ENCODE assay signal across 18 cellular contexts in genomic region chr7:91168766-91169518, GRCh38.
DNase-seq lines count a peak whose midpoint lies in the region; ATAC-seq, FAIRE-seq and TF ChIP-seq lines count a peak whose summit lies in the region.
"Had no signal": no experiment of that assay in that cellular context is flagged by ENCODE, and none has a peak within 500 bp of the region (broad histone marks: within the 10 kb centered on the region; RNA-seq: fewer than 3 reads in every experiment).

No MANE protein-coding gene starts in this region.

- CTCF ChIA-PET in SK-N-SH (lab: Yijun Ruan, JAX): interaction anchor here (0.8 kb wide), 1 partner anchor 12 kb away, joined by 3 read pairs; no protein-coding TSS in a partner anchor
- CTCF ChIA-PET in RWPE1 (lab: Yijun Ruan, JAX): interaction anchor here (0.6 kb wide), 1 partner anchor 321 kb away, joined by 3 read pairs; no protein-coding TSS in a partner anchor

- peak; percentile 59 for DNase-seq in SK-N-SH
- DNase-seq in amniotic epithelial cell (ENCODE audit: low read depth): peak; percentile 29
- DNase-seq in keratinocyte (ENCODE audit: low read depth, low spot score): no peak
- DNase-seq in type B pancreatic cell (ENCODE audit: extremely low spot score, unreplicated experiment): no peak
- DNase-seq in NCI-H2107 (lab: John Stamatoyannopoulos, UW): no peak
- no peak for DNase-seq in RWPE1 (ENCODE audit: low spot score)
- DNase-seq: activated CD4-positive, alpha-beta T cell treated with anti-CD3 and anti-CD28 coated beads, Interleukin-2, amount 10 ng/mL, durations not matched to agents 24 days and 14 days; activated T-cell treated with anti-CD3 and anti-CD28 coated beads for 4 hours; head of caudate nucleus; kidney; NCI-H446; stomach; uterus had no signal

- H3K27ac ChIP-seq in SK-N-SH (ENCODE audit: low read depth in 2 of 2, low read length in 1 of 2): peak overlapping the region in 1 of 2 experiments; percentile 80; a peak in 2 of 4 replicates
- H3K27ac ChIP-seq in keratinocyte (ENCODE audit: control insufficient read depth, insufficient read depth, low read length): no peak overlapping the region
- H3K27ac ChIP-seq in RWPE1: no peak overlapping the region
- H3K27ac ChIP-seq: parathyroid adenoma, SJSA1, stomach, uterus had no signal

- H3K4me1 Mint-ChIP-seq in type B pancreatic cell (ENCODE audit: unreplicated experiment): peaks cover 20% of the 10 kb centered on the region
- H3K4me1 Mint-ChIP-seq: activated CD4-positive, alpha-beta T cell treated with anti-CD3 and anti-CD28 coated beads, Interleukin-2, amount 10 ng/mL, durations not matched to agents 24 days and 14 days had no signal

- H3K36me3 Mint-ChIP-seq in type B pancreatic cell: no peaks in the 10 kb centered on the region
- H3K36me3 Mint-ChIP-seq: activated naive CD4-positive, alpha-beta T cell treated with anti-CD3 and anti-CD28 coated beads, Interleukin-2, amount 50 U/mL, for 72 hours had no signal

- H3K4me1 ChIP-seq in SK-N-SH (ENCODE audit: control insufficient read depth in 1 of 2, insufficient read depth in 2 of 2, low read depth in 1 of 2, low read length in 1 of 2): peaks cover 18 to 27% of the 10 kb centered on the region in 2 experiments
- H3K4me1 ChIP-seq in keratinocyte (ENCODE audit: control insufficient read depth, extremely low read depth, insufficient read depth, low read length): peaks cover 8% of the 10 kb centered on the region
- H3K4me1 ChIP-seq: parathyroid adenoma, uterus had no signal

- TF ChIP-seq CTCF in SK-N-SH (IDR thresholded peaks at IDR 0.05) (no peak), keratinocyte (optimal IDR thresholded peaks at IDR 0.05 in 1 of 3, IDR thresholded peaks at IDR 0.05 in 1 of 3, conservative IDR thresholded peaks at IDR 0.05 in 1 of 3; ENCODE audit: extremely low read depth in 1 of 3, insufficient read depth in 2 of 3, low read length in 3 of 3) (no peak), type B pancreatic cell (conservative IDR thresholded peaks at IDR 0.05) (no peak), RWPE1 (conservative IDR thresholded peaks at IDR 0.05; ENCODE audit: low read depth) (no peak)

- WGBS in SK-N-SH (ENCODE audit: low lambda C conversion rate): 73% methylated on average over 10 of the region's 10 CpGs

- no peaks in the 10 kb centered on the region for H3K9me2 ChIP-seq in SK-N-SH

- H3K79me2 ChIP-seq in SK-N-SH (ENCODE audit: insufficient read depth): no peaks in the 10 kb centered on the region
- H3K79me2 ChIP-seq in keratinocyte (ENCODE audit: control insufficient read depth, insufficient read depth, low read length): no peaks in the 10 kb centered on the region
- H3K79me2 ChIP-seq: parathyroid adenoma had no signal

- TF ChIP-seq RAD21 in SK-N-SH (IDR thresholded peaks at IDR 0.05; ENCODE audit: low read length): peak; percentile 15; the same call in 1 of the 2 replicates

- H2AFZ ChIP-seq in SK-N-SH (ENCODE audit: low read depth) (no peak overlapping the region), keratinocyte (ENCODE audit: control insufficient read depth, low read length) (no peak overlapping the region)
- H2AFZ ChIP-seq: parathyroid adenoma had no signal

- H3K9ac ChIP-seq in SK-N-SH: no peak overlapping the region
- no peak overlapping the region for H3K9ac ChIP-seq in keratinocyte (ENCODE audit: control insufficient read depth, extremely low read depth, insufficient read depth, low read length)
- H3K9ac ChIP-seq: parathyroid adenoma had no signal

- peaks cover 20% of the 10 kb centered on the region for H3F3A ChIP-seq in SK-N-SH (replicated peaks; ENCODE audit: insufficient read depth)

- H4K20me1 ChIP-seq in SK-N-SH (ENCODE audit: insufficient read depth) (no peaks in the 10 kb centered on the region), keratinocyte (ENCODE audit: control insufficient read depth, extremely low read depth, insufficient read depth, low read length) (no peaks in the 10 kb centered on the region)

- no peaks in the 10 kb centered on the region for H3K36me3 ChIP-seq in SK-N-SH (replicated peaks in 1 of 2; ENCODE audit: control insufficient read depth in 1 of 2, insufficient read depth in 2 of 2, low read length in 1 of 2)
- H3K36me3 ChIP-seq in keratinocyte (ENCODE audit: control insufficient read depth in 2 of 2, extremely low read depth in 1 of 2, insufficient read depth in 2 of 2, low read length in 2 of 2): no peaks in the 10 kb centered on the region
- H3K36me3 ChIP-seq: SJSA1, stomach, uterus had no signal

- H3K9me3 ChIP-seq in SK-N-SH (no peaks in the 10 kb centered on the region), keratinocyte (ENCODE audit: control insufficient read depth, low read depth, low read length) (no peaks in the 10 kb centered on the region)
- H3K9me3 ChIP-seq: SJSA1, stomach, uterus had no signal

- ATAC-seq in SK-N-SH treated with all-trans-retinoic acid at 6 μM for 48 hours: no peak
- no peak for ATAC-seq in HG03175 (IDR thresholded peaks at IDR 0.05; ENCODE audit: unreplicated experiment)
- ATAC-seq: activated naive CD4-positive, alpha-beta T cell treated with anti-CD3 and anti-CD28 coated beads, Interleukin-2, amount 50 U/mL, for 72 hours had no signal

- H3K27me3 Mint-ChIP-seq in type B pancreatic cell: no peaks in the 10 kb centered on the region
- H3K27me3 Mint-ChIP-seq: activated CD4-positive, alpha-beta T cell treated with anti-CD3 and anti-CD28 coated beads, Interleukin-2, amount 10 ng/mL, durations not matched to agents 24 days and 14 days had no signal

- H3K4me3 Mint-ChIP-seq in type B pancreatic cell: peak overlapping the region; percentile 19
- H3K4me3 Mint-ChIP-seq: activated CD4-positive, alpha-beta T cell treated with anti-CD3 and anti-CD28 coated beads, Interleukin-2, amount 10 ng/mL, durations not matched to agents 24 days and 14 days had no signal

- TF ChIP-seq EP300 in SK-N-SH (IDR thresholded peaks at IDR 0.05; ENCODE audit: borderline replicate concordance in 1 of 2, low read depth in 1 of 2, low read length in 1 of 2): no peak

- H3K4me3 ChIP-seq in SK-N-SH (ENCODE audit: low read depth in 2 of 2, low read length in 1 of 2) (no peak overlapping the region), keratinocyte (ENCODE audit: control insufficient read depth in 2 of 3, extremely low read depth in 1 of 3, insufficient read depth in 2 of 3, low read depth in 1 of 3, low read length in 3 of 3) (no peak overlapping the region)
- H3K4me3 ChIP-seq: SJSA1, stomach, uterus had no signal

- no peak overlapping the region for H3K4me2 ChIP-seq in SK-N-SH
- no peak overlapping the region for H3K4me2 ChIP-seq in keratinocyte (ENCODE audit: control insufficient read depth, extremely low read depth, insufficient read depth, low read depth, low read length)

- dilution Hi-C loops in keratinocyte (cut with MboI; ENCODE audit: extremely low pct_ligation_motif_present, low sequenced_read_pairs): no loop called here

- H3K27me3 ChIP-seq in SK-N-SH (ENCODE audit: insufficient read depth): no peaks in the 10 kb centered on the region
- H3K27me3 ChIP-seq in keratinocyte (ENCODE audit: control insufficient read depth, extremely low read depth, insufficient read depth, low read length): no peaks in the 10 kb centered on the region
- H3K27me3 ChIP-seq: SJSA1, stomach, uterus had no signal

- H3K27ac Mint-ChIP-seq in type B pancreatic cell: peak overlapping the region; percentile 37
- H3K27ac Mint-ChIP-seq: activated CD4-positive, alpha-beta T cell treated with anti-CD3 and anti-CD28 coated beads, Interleukin-2, amount 10 ng/mL, durations not matched to agents 24 days and 14 days; activated naive CD4-positive, alpha-beta T cell treated with anti-CD3 and anti-CD28 coated beads, Interleukin-2, amount 50 U/mL, for 72 hours had no signal

- FAIRE-seq in keratinocyte (lab: Jason Lieb, UNC): peak; percentile 5
- FAIRE-seq: kidney had no signal

- no peaks in the 10 kb centered on the region for H3K9me3 Mint-ChIP-seq in type B pancreatic cell
- H3K9me3 Mint-ChIP-seq: activated CD4-positive, alpha-beta T cell treated with anti-CD3 and anti-CD28 coated beads, Interleukin-2, amount 10 ng/mL, durations not matched to agents 24 days and 14 days; activated naive CD4-positive, alpha-beta T cell treated with anti-CD3 and anti-CD28 coated beads, Interleukin-2, amount 50 U/mL, for 72 hours had no signal

- no peaks in the 10 kb centered on the region for H3K9me1 ChIP-seq in keratinocyte (ENCODE audit: control insufficient read depth, extremely low read depth, insufficient read depth, low read length)

- POLR2A ChIA-PET in SK-N-SH (lab: Yijun Ruan, JAX): interaction anchor here (0.9 kb wide), 1 partner anchor 20 kb away, joined by 3 read pairs; no protein-coding TSS in a partner anchor
- POLR2A ChIA-PET in RWPE1 (lab: Yijun Ruan, JAX; ENCODE audit: low non-redundant PET): no interaction called here

TF ChIP-seq in SK-N-SH, 30 proteins besides CTCF, POLR2A, EP300 and RAD21 (continues in another document):
- TF ChIP-seq RFX5 (IDR thresholded peaks at IDR 0.05; ENCODE audit: low read length) (no peak), MAX (IDR thresholded peaks at IDR 0.05; ENCODE audit: low read depth) (no peak)

TF ChIP-seq in SK-N-SH treated with all-trans-retinoic acid at 6 μM for 48 hours, 23 proteins besides CTCF, POLR2A, EP300 and RAD21:
- no peak for TF ChIP-seq ZNF70 (CRISPR knock-in tag; IDR thresholded peaks at IDR 0.05)
- no peak for TF ChIP-seq OSR1 (CRISPR knock-in tag; IDR thresholded peaks at IDR 0.05)
- no peak for TF ChIP-seq PPARA (CRISPR knock-in tag; IDR thresholded peaks at IDR 0.05; ENCODE audit: borderline replicate concordance)
- TF ChIP-seq ZFP30 (CRISPR knock-in tag; IDR thresholded peaks at IDR 0.05): no peak
- TF ChIP-seq ESRRG (CRISPR knock-in tag; IDR thresholded peaks at IDR 0.05): no peak
- no peak for TF ChIP-seq ZNF8 (CRISPR knock-in tag; IDR thresholded peaks at IDR 0.05)

Comparison
In these comparisons a context has a peak if more than half of its experiments do, and no peak if none do; other contexts are left out.
1. DNase-seq: peak in SK-N-SH (single experiment) and amniotic epithelial cell (single experiment); none in keratinocyte (single experiment), type B pancreatic cell (single experiment), NCI-H2107 (single experiment) and RWPE1 (single experiment).